ENCODE assay signal across 29 cellular contexts in genomic region chr16:55557186-55557585, GRCh38. TPM values are rescaled to one million over a fixed set of nuclear protein-coding genes. Genes with fewer than 3 reads are reported as not detected.
A peak's percentile ranks its signal among the peaks of the same experiment; 100 is the strongest.
DNase-seq lines count a peak whose midpoint lies in the region; ATAC-seq and TF ChIP-seq lines count a peak whose summit lies in the region.
"Had no signal": no experiment of that assay in that cellular context is flagged by ENCODE, and none has a peak within 500 bp of the region (broad histone marks: within the 10 kb centered on the region; RNA-seq: fewer than 3 reads in every experiment).

No MANE protein-coding gene starts in this region.

- no peaks in the 10 kb centered on the region for H3K9me3 ChIP-seq in left lung
- no peaks in the 10 kb centered on the region for H3K9me3 ChIP-seq in thyroid gland
- H3K9me3 ChIP-seq: A549, Caco-2, SJSA1 had no signal

- no peak overlapping the region for H3K27ac Mint-ChIP-seq in activated CD8-positive, alpha-beta memory T cell treated with anti-CD3 and anti-CD28 coated beads, Interleukin-2, amount 10 ng/mL, durations not matched to agents 7 days and 5 days
- H3K27ac Mint-ChIP-seq: B cell; CD8-positive, alpha-beta T cell had no signal

- no peaks in the 10 kb centered on the region for H3K36me3 Mint-ChIP-seq in activated CD8-positive, alpha-beta memory T cell treated with anti-CD3 and anti-CD28 coated beads, Interleukin-2, amount 10 ng/mL, durations not matched to agents 7 days and 5 days
- H3K36me3 Mint-ChIP-seq: CD8-positive, alpha-beta T cell had no signal

- ATAC-seq in left lung (peak; percentile 64), GM19452 (IDR thresholded peaks at IDR 0.05; ENCODE audit: unreplicated experiment) (no peak)
- ATAC-seq in activated CD8-positive, alpha-beta memory T cell treated with anti-CD3 and anti-CD28 coated beads, Interleukin-2, amount 10 ng/mL, durations not matched to agents 7 days and 5 days, result no peak
- ATAC-seq: A549; CD8-positive, alpha-beta T cell; GM12878; HCT116 had no signal

- TF ChIP-seq CTCF in epithelial cell of esophagus (IDR thresholded peaks at IDR 0.05; ENCODE audit: insufficient read depth, low read depth, low read length, missing control alignments), result no peak
- no peak for TF ChIP-seq CTCF in left lung (IDR thresholded peaks at IDR 0.05)
- no peak for TF ChIP-seq CTCF in thyroid gland (IDR thresholded peaks at IDR 0.05)
- TF ChIP-seq CTCF in GM20000 (IDR thresholded peaks at IDR 0.05; ENCODE audit: extremely low read depth, missing control alignments), result no peak

- CTCF ChIA-PET in activated CD8-positive, alpha-beta memory T cell treated with anti-CD3 and anti-CD28 coated beads, Interleukin-2, amount 10 ng/mL, durations not matched to agents 7 days and 5 days (lab: Charles Lee), result no interaction called here

- intact Hi-C loops in left lung (cut with DNase I) (no loop called here), thyroid gland (cut with DNase I) (no loop called here)

- H3K4me3 Mint-ChIP-seq in activated CD8-positive, alpha-beta memory T cell treated with anti-CD3 and anti-CD28 coated beads, Interleukin-2, amount 10 ng/mL, durations not matched to agents 7 days and 5 days, result no peak overlapping the region
- H3K4me3 Mint-ChIP-seq: B cell; CD8-positive, alpha-beta T cell had no signal

- DNase-seq in SW480 (ENCODE audit: low spot score) (peak; percentile 17), epithelial cell of esophagus (ENCODE audit: low read depth) (peak; percentile 87), left lung (no peak), thyroid gland (no peak), GM20000 (ENCODE audit: low spot score) (no peak)
- no peak for DNase-seq in effector CD4-positive, alpha-beta T cell
- DNase-seq in activated CD8-positive, alpha-beta memory T cell treated with anti-CD3 and anti-CD28 coated beads, Interleukin-2, amount 10 ng/mL, durations not matched to agents 7 days and 5 days, result no peak
- DNase-seq: Caco-2; CD8-positive, alpha-beta T cell; DMS 273 treated with DMSO at 0.1 percent for 48 hours; DMS79; EL; GDM1; Kasumi-1; NCI-H1105 treated with DMSO at 0.1 percent for 48 hours; NCI-H146; NCI-H1930; NCI-H446 treated with DMSO at 0.1 percent for 48 hours; NCI-H526 treated with DMSO at 0.1 percent for 48 hours; Right ventricle myocardium superior; RPMI8226 had no signal

- H3K27me3 Mint-ChIP-seq in activated CD8-positive, alpha-beta memory T cell treated with anti-CD3 and anti-CD28 coated beads, Interleukin-2, amount 10 ng/mL, durations not matched to agents 7 days and 5 days, result peaks cover 14% of the 10 kb centered on the region

- H3K27me3 ChIP-seq in left lung (no peaks in the 10 kb centered on the region), thyroid gland (no peaks in the 10 kb centered on the region)
- H3K27me3 ChIP-seq: SJSA1 had no signal

- H3K27ac ChIP-seq in left lung, result no peak overlapping the region
- H3K27ac ChIP-seq in thyroid gland, result peak overlapping the region; percentile 11 to 41 (median 26)
- H3K27ac ChIP-seq: A549, C4-2B, SJSA1 had no signal

- H3K36me3 ChIP-seq in left lung, result peaks cover 0 to 18% of the 10 kb centered on the region in 2 donors
- H3K36me3 ChIP-seq in thyroid gland, result no peaks in the 10 kb centered on the region
- H3K36me3 ChIP-seq: SJSA1 had no signal

- TF ChIP-seq POLR2A in thyroid gland (IDR thresholded peaks at IDR 0.05), result no peak

- H3K4me1 Mint-ChIP-seq in activated CD8-positive, alpha-beta memory T cell treated with anti-CD3 and anti-CD28 coated beads, Interleukin-2, amount 10 ng/mL, durations not matched to agents 7 days and 5 days, result no peaks in the 10 kb centered on the region
- H3K4me1 Mint-ChIP-seq: B cell had no signal

- H3K4me3 ChIP-seq in epithelial cell of esophagus (ENCODE audit: low read length) (peak overlapping the region; percentile 69), left lung (no peak overlapping the region), thyroid gland (replicated peaks in 1 of 3) (no peak overlapping the region)
- H3K4me3 ChIP-seq: A549, GM12878, SJSA1 had no signal

- H3K9me3 Mint-ChIP-seq in activated CD8-positive, alpha-beta memory T cell treated with anti-CD3 and anti-CD28 coated beads, Interleukin-2, amount 10 ng/mL, durations not matched to agents 7 days and 5 days (ENCODE audit: low read depth), result no peaks in the 10 kb centered on the region
- H3K9me3 Mint-ChIP-seq: CD8-positive, alpha-beta T cell had no signal

- no peaks in the 10 kb centered on the region for H3K4me1 ChIP-seq in left lung
- peaks cover 45% of the 10 kb centered on the region in 2 donors for H3K4me1 ChIP-seq in thyroid gland
- H3K4me1 ChIP-seq: A549, Caco-2 had no signal

RNA-seq across cellular contexts. Expression of gene CAPNS2, which starts 9.3 kb away (rescaled TPM):
- total RNA-seq in left lung (1 to 10 TPM in 1 of 2 donors, under 1 TPM in 1; 0.41 to 1.2 TPM), thyroid gland (10 to 100 TPM in 1 of 4 donors, 1 to 10 TPM in 3; 6.9 to 10.6 (median 8.3) TPM)
- not detected for total RNA-seq in activated CD8-positive, alpha-beta memory T cell treated with anti-CD3 and anti-CD28 coated beads, Interleukin-2, amount 10 ng/mL, durations not matched to agents 7 days and 5 days
- total RNA-seq: B cell; Caco-2; CD8-positive, alpha-beta T cell; GM12878; H1; Right ventricle myocardium superior; SJSA1 had no signal

RNA-seq across cellular contexts. Expression of gene LPCAT2, which starts 48.3 kb away (rescaled TPM):
- total RNA-seq in left lung (10 to 100 TPM; 18.8 to 30.9 TPM), thyroid gland (100 to 1,000 TPM; 115 to 274 (median 214) TPM)
- under 1 TPM; 0.18 to 0.59 TPM for total RNA-seq in activated CD8-positive, alpha-beta memory T cell treated with anti-CD3 and anti-CD28 coated beads, Interleukin-2, amount 10 ng/mL, durations not matched to agents 7 days and 5 days
- total RNA-seq: CD8-positive, alpha-beta T cell; GM12878 had no signal

Comparison
In these comparisons a context has a peak if more than half of its experiments do, and no peak if none do; other contexts are left out.
1. DNase-seq: peak in SW480 (single experiment) and epithelial cell of esophagus (single experiment); none in left lung (0 of 2), thyroid gland (0 of 2), effector CD4-positive, alpha-beta T cell (single experiment), GM20000 (single experiment) and activated CD8-positive, alpha-beta memory T cell treated with anti-CD3 and anti-CD28 coated beads, Interleukin-2, amount 10 ng/mL, durations not matched to agents 7 days and 5 days (single experiment).
2. H3K27ac ChIP-seq: peak in thyroid gland (3 of 3); none in left lung (0 of 2).
3. RNA of gene LPCAT2, which starts 48.3 kb away (total RNA-seq): 115 to 274 TPM in thyroid gland and 18.8 to 30.9 TPM in left lung; 0.18 to 0.59 TPM in activated CD8-positive, alpha-beta memory T cell treated with anti-CD3 and anti-CD28 coated beads, Interleukin-2, amount 10 ng/mL, durations not matched to agents 7 days and 5 days; every median in the first group is over 10 times any median in the second.